ENCODE assay signal across 12 cellular contexts in the genomic region with DNA sequence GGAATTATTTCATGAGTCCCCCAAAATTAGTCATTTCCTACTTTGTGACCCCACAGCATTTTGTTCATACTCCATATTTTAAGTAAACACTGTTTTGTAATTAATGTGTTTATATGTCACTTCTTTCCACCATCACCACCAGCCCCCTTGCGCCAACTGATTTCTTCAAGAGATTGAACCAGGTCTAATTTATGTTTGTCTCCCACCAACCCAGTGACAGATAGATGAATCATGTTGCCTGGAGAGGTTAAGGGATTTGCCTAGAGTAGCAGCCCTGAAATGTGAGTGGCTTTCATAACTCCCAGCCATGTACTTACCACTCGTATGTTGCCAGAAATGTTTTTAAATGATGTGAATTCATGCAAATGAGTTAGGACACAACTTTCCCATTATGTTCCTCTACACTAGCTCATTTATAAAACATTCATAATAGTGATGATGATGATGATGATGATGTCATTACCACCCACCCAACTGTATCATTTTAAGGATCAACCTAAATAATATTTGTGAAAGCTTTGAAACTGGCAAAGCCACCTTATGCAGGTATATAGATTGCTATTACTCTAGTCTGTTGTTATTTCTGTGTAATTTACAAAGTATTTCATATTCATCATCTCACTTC.
A peak's percentile ranks its signal among the peaks of the same experiment; 100 is the strongest.
DNase-seq lines count a peak whose midpoint lies in the region; ATAC-seq and TF ChIP-seq lines count a peak whose summit lies in the region.
"Had no signal": no experiment of that assay in that cellular context is flagged by ENCODE, and none has a peak within 500 bp of the region (broad histone marks: within the 10 kb centered on the region; RNA-seq: fewer than 3 reads in every experiment).

No MANE protein-coding gene starts in this region.

- H3K4me1 ChIP-seq in OCI-LY7 (ENCODE audit: insufficient read depth, low read length, poor library complexity, severe bottlenecking) (peaks cover 41% of the 10 kb centered on the region), spleen (peaks cover 22 to 95% (median 59%) of the 10 kb centered on the region in 6 donors)

- no peak for TF ChIP-seq CTCF in OCI-LY7 (conservative IDR thresholded peaks at IDR 0.05; ENCODE audit: low read length)
- no peak for TF ChIP-seq CTCF in endothelial cell (IDR thresholded peaks at IDR 0.05; ENCODE audit: unreplicated experiment)
- no peak for TF ChIP-seq CTCF in spleen (IDR thresholded peaks at IDR 0.05 in 8 of 11, conservative IDR thresholded peaks at IDR 0.05 in 3 of 11)

- peak overlapping the region; percentile 77 for H3K27ac Mint-ChIP-seq in activated T-cell treated with anti-CD3 and anti-CD28 coated beads, Interleukin-2, amount 50 U/mL, for 72 hours
- H3K27ac Mint-ChIP-seq in endothelial cell (ENCODE audit: unreplicated experiment) = peak overlapping the region; percentile 93

- no peaks in the 10 kb centered on the region for H3K9me3 Mint-ChIP-seq in activated T-cell treated with anti-CD3 and anti-CD28 coated beads, Interleukin-2, amount 50 U/mL, for 72 hours
- H3K9me3 Mint-ChIP-seq in endothelial cell (ENCODE audit: unreplicated experiment) = no peaks in the 10 kb centered on the region
- H3K9me3 Mint-ChIP-seq: effector memory CD8-positive, alpha-beta T cell had no signal

- 0 out of 2 replicates have a peak overlapping the region, but pooled peaks have one; percentile 32 for H3K4me2 ChIP-seq in OCI-LY7 (ENCODE audit: low read length)

- H3K36me3 ChIP-seq in OCI-LY7 (ENCODE audit: insufficient read depth, low read length) (peaks cover 6% of the 10 kb centered on the region; the same call in 1 of the 2 replicates), spleen (peaks cover 0 to 3% (median 0%) of the 10 kb centered on the region in 6 donors)

- no peak overlapping the region for H3K4me3 ChIP-seq in OCI-LY7 (ENCODE audit: low read depth, low read length, poor library complexity, severe bottlenecking)
- H3K4me3 ChIP-seq in spleen = no peak overlapping the region

- H3K27ac ChIP-seq in OCI-LY7 (ENCODE audit: low read depth, low read length, poor library complexity, severe bottlenecking) (no peak overlapping the region), spleen (peak overlapping the region in 6 of 8 donors; percentile 47 to 79 (median 62))

- POLR2A ChIA-PET in OCI-LY7 (lab: Charles Lee) = no interaction called here

- no TSS peak for BruUV-seq in OCI-LY7 (replicated peaks; lab: Mats Ljungman, UMichigan)

- H4K20me1 ChIP-seq in OCI-LY7 (ENCODE audit: insufficient read depth, low read length) = peaks cover 6% of the 10 kb centered on the region; the same call in 1 of the 2 replicates

- H3K27me3 Mint-ChIP-seq in activated T-cell treated with anti-CD3 and anti-CD28 coated beads, Interleukin-2, amount 50 U/mL, for 72 hours (ENCODE audit: low read depth) = no peaks in the 10 kb centered on the region
- H3K27me3 Mint-ChIP-seq in endothelial cell (ENCODE audit: unreplicated experiment) = no peaks in the 10 kb centered on the region
- H3K27me3 Mint-ChIP-seq: effector memory CD8-positive, alpha-beta T cell had no signal

- TF ChIP-seq POLR2A in spleen (IDR thresholded peaks at IDR 0.05) = no peak

- peak; percentile 61 to 63 for ATAC-seq in activated T-cell treated with anti-CD3 and anti-CD28 coated beads, Interleukin-2, amount 50 U/mL, for 72 hours (replicated peaks in 1 of 2)
- no peak for ATAC-seq in HG03565 (IDR thresholded peaks at IDR 0.05; ENCODE audit: unreplicated experiment)
- ATAC-seq: effector memory CD8-positive, alpha-beta T cell had no signal

- H3K27me3 ChIP-seq in spleen (replicated peaks in 1 of 7) = no peaks in the 10 kb centered on the region

- no peak overlapping the region for H3K4me3 Mint-ChIP-seq in activated T-cell treated with anti-CD3 and anti-CD28 coated beads, Interleukin-2, amount 50 U/mL, for 72 hours
- H3K4me3 Mint-ChIP-seq in endothelial cell (ENCODE audit: unreplicated experiment) = peak overlapping the region; percentile 37
- H3K4me3 Mint-ChIP-seq: effector memory CD8-positive, alpha-beta T cell had no signal

- H2AFZ ChIP-seq in OCI-LY7 (ENCODE audit: low read length) = no peak overlapping the region

- peak in 1 of 2 donors; percentile 3 for DNase-seq in activated T-cell treated with anti-CD3 and anti-CD28 coated beads, Interleukin-2, amount 50 U/mL, for 72 hours
- no peak for DNase-seq in activated T-cell treated with anti-CD3 and anti-CD28 coated beads, Interleukin-2, amount 50 U/mL, for 1 hour
- DNase-seq in OCI-LY7 (ENCODE audit: low spot score) = no peak
- DNase-seq in endothelial cell (ENCODE audit: low spot score) = no peak
- DNase-seq in spleen = no peak
- no peak for DNase-seq in pons (ENCODE audit: low spot score)
- DNase-seq in amniotic stem cell (lab: John Stamatoyannopoulos, UW) = no peak
- DNase-seq: activated CD4-positive, CD25-positive, alpha-beta regulatory T cell; C1 segment of cervical spinal cord; effector memory CD8-positive, alpha-beta T cell; NCI-H2107 had no signal

- H3K9me2 ChIP-seq in OCI-LY7 (ENCODE audit: insufficient read depth, low read length) = no peaks in the 10 kb centered on the region

- H3K4me1 Mint-ChIP-seq in activated T-cell treated with anti-CD3 and anti-CD28 coated beads, Interleukin-2, amount 50 U/mL, for 72 hours (ENCODE audit: low read depth) = peaks cover 50% of the 10 kb centered on the region
- peaks cover 86% of the 10 kb centered on the region for H3K4me1 Mint-ChIP-seq in endothelial cell (ENCODE audit: unreplicated experiment)

- H3K9me3 ChIP-seq in OCI-LY7 (ENCODE audit: low read length) (no peaks in the 10 kb centered on the region), spleen (no peaks in the 10 kb centered on the region)

- CTCF ChIA-PET in OCI-LY7 (lab: Charles Lee; ENCODE audit: unreplicated experiment) = no interaction called here

- intact Hi-C loops in OCI-LY7 (cut with micrococcal nuclease; ENCODE audit: unreplicated experiment) = no loop called here
- intact Hi-C loops in spleen (cut with DNase I; ENCODE audit: low total_unique reads) = no loop called here

- H3K36me3 Mint-ChIP-seq in activated T-cell treated with anti-CD3 and anti-CD28 coated beads, Interleukin-2, amount 50 U/mL, for 72 hours (ENCODE audit: insufficient read depth in 2 of 2) = peaks cover 0 to 8% of the 10 kb centered on the region in 2 donors
- peaks cover 6% of the 10 kb centered on the region for H3K36me3 Mint-ChIP-seq in endothelial cell (ENCODE audit: low read depth, unreplicated experiment)

- WGBS in spleen, 5 donors = 87 to 95% (median 94%) methylated on average over 2 of the region's 2 CpGs

- H3K79me2 ChIP-seq in OCI-LY7 (ENCODE audit: insufficient read depth, low read depth, low read length) = peaks cover 7% of the 10 kb centered on the region; the same call in 1 of the 2 replicates
